Comparison of ENCODE assay signal across 13 cellular contexts in the genomic region with DNA sequence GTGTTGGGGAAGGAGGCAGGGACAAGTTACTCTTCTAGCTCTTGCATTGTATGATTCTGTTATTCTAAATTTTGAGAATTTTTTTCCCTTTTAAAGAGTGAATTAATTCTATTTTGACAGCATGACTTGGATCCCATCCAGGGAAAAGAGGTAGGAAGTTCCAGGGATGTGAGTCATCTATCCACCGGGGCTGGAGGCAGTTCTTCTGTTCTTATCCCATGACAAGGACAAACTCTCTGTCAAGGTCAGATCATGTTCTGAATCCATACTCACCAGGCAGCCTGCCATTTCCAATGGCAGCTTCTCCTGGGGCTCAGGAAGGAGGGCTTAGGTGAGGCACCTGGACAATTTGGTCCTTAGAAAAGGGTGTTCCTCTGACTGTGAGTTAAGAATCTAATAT.
DNase-seq lines count a peak whose midpoint lies in the region; ATAC-seq, FAIRE-seq and TF ChIP-seq lines count a peak whose summit lies in the region.
"Had no signal": no experiment of that assay in that cellular context is flagged by ENCODE, and none has a peak within 500 bp of the region (broad histone marks: within the 10 kb centered on the region; RNA-seq: fewer than 3 reads in every experiment).

No MANE protein-coding gene starts in this region.

- no peak overlapping the region for H3K4me3 Mint-ChIP-seq in osteocyte (ENCODE audit: unreplicated experiment)
- H3K4me3 Mint-ChIP-seq: natural killer cell had no signal

- H3K4me1 Mint-ChIP-seq in osteocyte (ENCODE audit: unreplicated experiment), result peaks cover 29% of the 10 kb centered on the region

- H3K36me3 Mint-ChIP-seq in osteocyte (ENCODE audit: unreplicated experiment), result no peaks in the 10 kb centered on the region
- H3K36me3 Mint-ChIP-seq: natural killer cell had no signal

- peak; percentile 62 for DNase-seq in Daoy (ENCODE audit: low read depth)
- peak; percentile 53 for DNase-seq in RCC 7860 (ENCODE audit: low spot score)
- DNase-seq in fibroblast of mammary gland (ENCODE audit: low read depth), result peak; percentile 36
- DNase-seq in osteocyte (ENCODE audit: extremely low spot score, unreplicated experiment), result no peak
- no peak for DNase-seq in WERI-Rb-1
- no peak for DNase-seq in stimulated activated naive CD4-positive, alpha-beta T cell (lab: John Stamatoyannopoulos, UW)
- DNase-seq: natural killer cell; NCI-H524 treated with DMSO at 0.1 percent for 48 hours; stimulated activated CD4-positive, alpha-beta T cell treated with anti-CD3 and anti-CD28 coated beads, Interleukin-4, amount 100 ng/mL, for 4 hours had no signal

- ATAC-seq in GM18868 (IDR thresholded peaks at IDR 0.05; ENCODE audit: unreplicated experiment) (no peak), GM19455 (IDR thresholded peaks at IDR 0.05; ENCODE audit: unreplicated experiment) (no peak)
- ATAC-seq: natural killer cell had no signal

- peaks cover 4% of the 10 kb centered on the region for H3K9me3 ChIP-seq in WERI-Rb-1 (ENCODE audit: severe bottlenecking)
- H3K9me3 ChIP-seq: thoracic aorta had no signal

- H3K36me3 ChIP-seq in WERI-Rb-1, result no peaks in the 10 kb centered on the region
- H3K36me3 ChIP-seq: thoracic aorta had no signal

- peak overlapping the region; percentile 78 for H3K27ac Mint-ChIP-seq in osteocyte (ENCODE audit: unreplicated experiment)
- H3K27ac Mint-ChIP-seq: natural killer cell had no signal

- H3K9me3 Mint-ChIP-seq in osteocyte (ENCODE audit: unreplicated experiment), result peaks cover 6% of the 10 kb centered on the region
- H3K9me3 Mint-ChIP-seq: natural killer cell had no signal

- H3K27ac ChIP-seq in WERI-Rb-1, result no peak overlapping the region
- H3K27ac ChIP-seq: thoracic aorta had no signal

- H3K4me3 ChIP-seq in fibroblast of mammary gland (ENCODE audit: control insufficient read depth, low read depth, low read length) (no peak overlapping the region), WERI-Rb-1 (ENCODE audit: low read depth, low read length) (no peak overlapping the region)
- H3K4me3 ChIP-seq: thoracic aorta had no signal

- TF ChIP-seq CTCF in fibroblast of mammary gland (conservative IDR thresholded peaks at IDR 0.05; ENCODE audit: control insufficient read depth, insufficient read depth, low read depth, low read length), result no peak
- no peak for TF ChIP-seq CTCF in osteocyte (IDR thresholded peaks at IDR 0.05)
- TF ChIP-seq CTCF in WERI-Rb-1 (IDR thresholded peaks at IDR 0.05; ENCODE audit: low read depth, low read length), result no peak

- H3K27me3 Mint-ChIP-seq in osteocyte (ENCODE audit: unreplicated experiment), result no peaks in the 10 kb centered on the region

- FAIRE-seq in RCC 7860 (lab: Jason Lieb, UNC), result peak; percentile 84
- FAIRE-seq: colon had no signal

- H3K27me3 ChIP-seq in WERI-Rb-1 (ENCODE audit: insufficient read depth, low read depth, severe bottlenecking), result no peaks in the 10 kb centered on the region

Comparison
In these comparisons a context has a peak if more than half of its experiments do, and no peak if none do; other contexts are left out.
1. DNase-seq: peak in Daoy (single experiment), RCC 7860 (single experiment) and fibroblast of mammary gland (single experiment); none in osteocyte (single experiment), WERI-Rb-1 (single experiment) and stimulated activated naive CD4-positive, alpha-beta T cell (0 of 6).